1 cellular context compared by ENCODE assay signal in the genomic region with DNA sequence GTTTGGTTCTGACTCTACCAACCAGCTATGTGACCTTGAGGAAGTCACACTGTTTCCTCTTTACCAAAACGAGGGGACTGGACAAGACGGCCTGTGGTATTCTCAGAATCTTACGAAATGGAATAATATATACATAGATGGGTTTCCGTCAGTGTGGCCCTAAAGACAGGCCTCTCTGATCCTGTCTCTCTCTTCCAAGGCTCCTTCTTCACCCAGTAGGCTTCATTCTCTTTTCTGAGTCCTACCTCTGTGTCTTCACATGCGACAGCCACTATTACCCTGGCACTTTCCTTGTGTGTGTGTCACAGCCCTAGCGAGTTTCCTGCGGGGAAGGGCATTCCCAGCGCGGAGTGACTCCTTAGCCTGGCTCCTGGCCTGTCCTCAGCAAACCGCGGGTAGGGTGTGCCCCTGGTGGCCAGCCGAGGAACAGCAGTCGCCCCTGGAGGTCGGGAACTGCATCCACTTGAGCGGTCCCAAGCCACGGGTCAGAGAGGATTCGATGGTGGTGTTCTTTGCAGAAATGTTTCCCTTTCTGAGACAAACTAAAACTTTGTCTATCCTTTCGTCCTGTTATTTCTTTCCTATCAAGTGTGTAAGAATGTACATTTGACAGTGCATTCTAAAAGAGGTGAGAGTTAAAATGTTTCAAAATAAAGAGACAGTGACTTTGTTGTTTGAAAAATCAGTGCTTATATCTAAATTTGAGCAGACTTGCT.
TF ChIP-seq lines count a peak whose summit lies in the region.

No MANE protein-coding gene starts in this region.

TF ChIP-seq in GM23338, 12 proteins besides CTCF, POLR2A, EP300 and RAD21 (continued from another document):
- TF ChIP-seq ZNF462 (CRISPR knock-in tag; IDR thresholded peaks at IDR 0.05) (no peak), ZNF331 (CRISPR knock-in tag; IDR thresholded peaks at IDR 0.05; ENCODE audit: low read depth) (no peak), STAT1 (IDR thresholded peaks at IDR 0.05; ENCODE audit: unreplicated experiment) (no peak)
TF ChIP-seq in GM23338: peak in this region for 0.
